In genomic region chr20:53678990-53679596, GRCh38 we compare ENCODE assay signal across 14 cellular contexts.
DNase-seq lines count a peak whose midpoint lies in the region; ATAC-seq, FAIRE-seq and TF ChIP-seq lines count a peak whose summit lies in the region.
"Had no signal": no experiment of that assay in that cellular context is flagged by ENCODE, and none has a peak within 500 bp of the region (broad histone marks: within the 10 kb centered on the region; RNA-seq: fewer than 3 reads in every experiment).

No MANE protein-coding gene starts in this region.

- H3K4me1 Mint-ChIP-seq in GM23338 = peaks cover 29% of the 10 kb centered on the region
- peaks cover 29% of the 10 kb centered on the region for H3K4me1 Mint-ChIP-seq in activated naive CD8-positive, alpha-beta T cell treated with anti-CD3 and anti-CD28 coated beads, Interleukin-2, amount 10 ng/mL, durations not matched to agents 7 days and 5 days
- peaks cover 36% of the 10 kb centered on the region for H3K4me1 Mint-ChIP-seq in CD14-positive monocyte

- TF ChIP-seq CTCF in GM23338 (conservative IDR thresholded peaks at IDR 0.05; ENCODE audit: low read depth in 2 of 2) (no peak), lower lobe of right lung (IDR thresholded peaks at IDR 0.05) (no peak), CD14-positive monocyte (IDR thresholded peaks at IDR 0.05) (no peak)

- H3K36me3 Mint-ChIP-seq in GM23338 (ENCODE audit: low read depth) (no peaks in the 10 kb centered on the region), CD14-positive monocyte (no peaks in the 10 kb centered on the region)
- no peaks in the 10 kb centered on the region for H3K36me3 Mint-ChIP-seq in activated naive CD8-positive, alpha-beta T cell treated with anti-CD3 and anti-CD28 coated beads, Interleukin-2, amount 10 ng/mL, durations not matched to agents 7 days and 5 days
- H3K36me3 Mint-ChIP-seq: activated CD8-positive, alpha-beta memory T cell treated with anti-CD3 and anti-CD28 coated beads, Interleukin-2, amount 10 ng/mL, durations not matched to agents 7 days and 5 days had no signal

- H4K20me1 ChIP-seq in GM23338 (replicated peaks; ENCODE audit: insufficient read depth) = no peaks in the 10 kb centered on the region

- no peaks in the 10 kb centered on the region for H3K27me3 ChIP-seq in GM23338 (ENCODE audit: insufficient read depth)
- no peaks in the 10 kb centered on the region for H3K27me3 ChIP-seq in lower lobe of right lung (ENCODE audit: low read depth)
- H3K27me3 ChIP-seq: breast epithelium, suprapubic skin had no signal

- peak overlapping the region; percentile 32 for H3K4me2 ChIP-seq in GM23338

- H3K9me2 ChIP-seq in GM23338 (ENCODE audit: insufficient read depth) = no peaks in the 10 kb centered on the region

- no peaks in the 10 kb centered on the region for H3F3A ChIP-seq in GM23338 (replicated peaks; ENCODE audit: low read depth)

- H3K27ac ChIP-seq in GM23338 (ENCODE audit: low read depth) = no peak overlapping the region
- H3K27ac ChIP-seq in lower lobe of right lung = peak overlapping the region; percentile 13
- H3K27ac ChIP-seq: suprapubic skin had no signal

- FAIRE-seq in A204.1 (lab: Jason Lieb, UNC) = peak; percentile 80
- FAIRE-seq: GM12892 had no signal

- no peak for DNase-seq in GM23338 (ENCODE audit: low spot score)
- no peak for DNase-seq in activated naive CD8-positive, alpha-beta T cell treated with anti-CD3 and anti-CD28 coated beads, Interleukin-2, amount 10 ng/mL, durations not matched to agents 7 days and 5 days
- no peak for DNase-seq in lower lobe of right lung
- no peak for DNase-seq in UCSD-AML1 (lab: John Stamatoyannopoulos, UW; ENCODE audit: unreplicated experiment)
- DNase-seq in NCI-H2029 (lab: John Stamatoyannopoulos, UW) = no peak
- DNase-seq in CD14-positive monocyte (ENCODE audit: low spot score) = no peak
- DNase-seq: activated CD8-positive, alpha-beta memory T cell treated with anti-CD3 and anti-CD28 coated beads, Interleukin-2, amount 10 ng/mL, durations not matched to agents 7 days and 5 days; mucosa of descending colon; NCI-H446 had no signal

- POLR2A ChIA-PET in activated naive CD8-positive, alpha-beta T cell treated with anti-CD3 and anti-CD28 coated beads, Interleukin-2, amount 10 ng/mL, durations not matched to agents 7 days and 5 days (lab: Charles Lee) = interaction anchor here (0.9 to 1.9 kb wide), 7 partner anchors 11 to 72 kb away, joined by 3 to 7 read pairs (median 4); no protein-coding TSS in a partner anchor

- H3K9me3 ChIP-seq in lower lobe of right lung = no peaks in the 10 kb centered on the region
- H3K9me3 ChIP-seq: breast epithelium, mucosa of descending colon, suprapubic skin had no signal

- peaks cover 25% of the 10 kb centered on the region for H3K4me1 ChIP-seq in GM23338 (ENCODE audit: insufficient read depth)
- peaks cover 32% of the 10 kb centered on the region for H3K4me1 ChIP-seq in lower lobe of right lung
- H3K4me1 ChIP-seq: breast epithelium, suprapubic skin had no signal

- H3K4me3 Mint-ChIP-seq in GM23338 = no peak overlapping the region
- peak overlapping the region; percentile 78 for H3K4me3 Mint-ChIP-seq in activated naive CD8-positive, alpha-beta T cell treated with anti-CD3 and anti-CD28 coated beads, Interleukin-2, amount 10 ng/mL, durations not matched to agents 7 days and 5 days
- no peak overlapping the region for H3K4me3 Mint-ChIP-seq in CD14-positive monocyte

- no peak overlapping the region for H3K4me3 ChIP-seq in GM23338
- no peak overlapping the region for H3K4me3 ChIP-seq in lower lobe of right lung
- H3K4me3 ChIP-seq: breast epithelium, mucosa of descending colon, suprapubic skin had no signal

- H3K9me3 Mint-ChIP-seq in GM23338 (no peaks in the 10 kb centered on the region), CD14-positive monocyte (peaks cover 0 to 2% (median 0%) of the 10 kb centered on the region in 7 donors)
- H3K9me3 Mint-ChIP-seq in activated naive CD8-positive, alpha-beta T cell treated with anti-CD3 and anti-CD28 coated beads, Interleukin-2, amount 10 ng/mL, durations not matched to agents 7 days and 5 days = no peaks in the 10 kb centered on the region

- H3K27ac Mint-ChIP-seq in GM23338 (no peak overlapping the region), CD14-positive monocyte (peak overlapping the region in 3 of 7 donors; percentile 90 to 96 (median 96))
- H3K27ac Mint-ChIP-seq in activated naive CD8-positive, alpha-beta T cell treated with anti-CD3 and anti-CD28 coated beads, Interleukin-2, amount 10 ng/mL, durations not matched to agents 7 days and 5 days = peak overlapping the region; percentile 93

- no peak overlapping the region for H2AFZ ChIP-seq in GM23338

- no peaks in the 10 kb centered on the region for H3K36me3 ChIP-seq in GM23338 (ENCODE audit: insufficient read depth)
- H3K36me3 ChIP-seq in lower lobe of right lung = no peaks in the 10 kb centered on the region
- H3K36me3 ChIP-seq: breast epithelium, suprapubic skin had no signal

- H3K27me3 Mint-ChIP-seq in GM23338 (ENCODE audit: insufficient read depth, low read depth, poor library complexity) = peaks cover 8% of the 10 kb centered on the region
- no peaks in the 10 kb centered on the region for H3K27me3 Mint-ChIP-seq in activated naive CD8-positive, alpha-beta T cell treated with anti-CD3 and anti-CD28 coated beads, Interleukin-2, amount 10 ng/mL, durations not matched to agents 7 days and 5 days
- peaks cover 0 to 2% (median 0%) of the 10 kb centered on the region in 3 donors for H3K27me3 Mint-ChIP-seq in CD14-positive monocyte (ENCODE audit: low read depth in 3 of 3)
- H3K27me3 Mint-ChIP-seq: activated CD8-positive, alpha-beta memory T cell treated with anti-CD3 and anti-CD28 coated beads, Interleukin-2, amount 10 ng/mL, durations not matched to agents 7 days and 5 days had no signal

- intact Hi-C loops in lower lobe of right lung (cut with DNase I) (no loop called here), CD14-positive monocyte (cut with micrococcal nuclease) (no loop called here)

- ATAC-seq in GM23338 = no peak
- ATAC-seq in activated naive CD8-positive, alpha-beta T cell treated with anti-CD3 and anti-CD28 coated beads, Interleukin-2, amount 10 ng/mL, durations not matched to agents 7 days and 5 days (ENCODE audit: low read depth) = no peak
- no peak for ATAC-seq in lower lobe of right lung
- no peak for ATAC-seq in HG03565 (IDR thresholded peaks at IDR 0.05; ENCODE audit: unreplicated experiment)
- ATAC-seq: activated CD8-positive, alpha-beta memory T cell treated with anti-CD3 and anti-CD28 coated beads, Interleukin-2, amount 10 ng/mL, durations not matched to agents 7 days and 5 days; mucosa of descending colon had no signal

- H3K79me2 ChIP-seq in GM23338 (replicated peaks; ENCODE audit: insufficient read depth) = no peaks in the 10 kb centered on the region

TF ChIP-seq in GM23338, 12 proteins besides CTCF, POLR2A, EP300 and RAD21 (continues in another document):
- TF ChIP-seq, protein P1, sequence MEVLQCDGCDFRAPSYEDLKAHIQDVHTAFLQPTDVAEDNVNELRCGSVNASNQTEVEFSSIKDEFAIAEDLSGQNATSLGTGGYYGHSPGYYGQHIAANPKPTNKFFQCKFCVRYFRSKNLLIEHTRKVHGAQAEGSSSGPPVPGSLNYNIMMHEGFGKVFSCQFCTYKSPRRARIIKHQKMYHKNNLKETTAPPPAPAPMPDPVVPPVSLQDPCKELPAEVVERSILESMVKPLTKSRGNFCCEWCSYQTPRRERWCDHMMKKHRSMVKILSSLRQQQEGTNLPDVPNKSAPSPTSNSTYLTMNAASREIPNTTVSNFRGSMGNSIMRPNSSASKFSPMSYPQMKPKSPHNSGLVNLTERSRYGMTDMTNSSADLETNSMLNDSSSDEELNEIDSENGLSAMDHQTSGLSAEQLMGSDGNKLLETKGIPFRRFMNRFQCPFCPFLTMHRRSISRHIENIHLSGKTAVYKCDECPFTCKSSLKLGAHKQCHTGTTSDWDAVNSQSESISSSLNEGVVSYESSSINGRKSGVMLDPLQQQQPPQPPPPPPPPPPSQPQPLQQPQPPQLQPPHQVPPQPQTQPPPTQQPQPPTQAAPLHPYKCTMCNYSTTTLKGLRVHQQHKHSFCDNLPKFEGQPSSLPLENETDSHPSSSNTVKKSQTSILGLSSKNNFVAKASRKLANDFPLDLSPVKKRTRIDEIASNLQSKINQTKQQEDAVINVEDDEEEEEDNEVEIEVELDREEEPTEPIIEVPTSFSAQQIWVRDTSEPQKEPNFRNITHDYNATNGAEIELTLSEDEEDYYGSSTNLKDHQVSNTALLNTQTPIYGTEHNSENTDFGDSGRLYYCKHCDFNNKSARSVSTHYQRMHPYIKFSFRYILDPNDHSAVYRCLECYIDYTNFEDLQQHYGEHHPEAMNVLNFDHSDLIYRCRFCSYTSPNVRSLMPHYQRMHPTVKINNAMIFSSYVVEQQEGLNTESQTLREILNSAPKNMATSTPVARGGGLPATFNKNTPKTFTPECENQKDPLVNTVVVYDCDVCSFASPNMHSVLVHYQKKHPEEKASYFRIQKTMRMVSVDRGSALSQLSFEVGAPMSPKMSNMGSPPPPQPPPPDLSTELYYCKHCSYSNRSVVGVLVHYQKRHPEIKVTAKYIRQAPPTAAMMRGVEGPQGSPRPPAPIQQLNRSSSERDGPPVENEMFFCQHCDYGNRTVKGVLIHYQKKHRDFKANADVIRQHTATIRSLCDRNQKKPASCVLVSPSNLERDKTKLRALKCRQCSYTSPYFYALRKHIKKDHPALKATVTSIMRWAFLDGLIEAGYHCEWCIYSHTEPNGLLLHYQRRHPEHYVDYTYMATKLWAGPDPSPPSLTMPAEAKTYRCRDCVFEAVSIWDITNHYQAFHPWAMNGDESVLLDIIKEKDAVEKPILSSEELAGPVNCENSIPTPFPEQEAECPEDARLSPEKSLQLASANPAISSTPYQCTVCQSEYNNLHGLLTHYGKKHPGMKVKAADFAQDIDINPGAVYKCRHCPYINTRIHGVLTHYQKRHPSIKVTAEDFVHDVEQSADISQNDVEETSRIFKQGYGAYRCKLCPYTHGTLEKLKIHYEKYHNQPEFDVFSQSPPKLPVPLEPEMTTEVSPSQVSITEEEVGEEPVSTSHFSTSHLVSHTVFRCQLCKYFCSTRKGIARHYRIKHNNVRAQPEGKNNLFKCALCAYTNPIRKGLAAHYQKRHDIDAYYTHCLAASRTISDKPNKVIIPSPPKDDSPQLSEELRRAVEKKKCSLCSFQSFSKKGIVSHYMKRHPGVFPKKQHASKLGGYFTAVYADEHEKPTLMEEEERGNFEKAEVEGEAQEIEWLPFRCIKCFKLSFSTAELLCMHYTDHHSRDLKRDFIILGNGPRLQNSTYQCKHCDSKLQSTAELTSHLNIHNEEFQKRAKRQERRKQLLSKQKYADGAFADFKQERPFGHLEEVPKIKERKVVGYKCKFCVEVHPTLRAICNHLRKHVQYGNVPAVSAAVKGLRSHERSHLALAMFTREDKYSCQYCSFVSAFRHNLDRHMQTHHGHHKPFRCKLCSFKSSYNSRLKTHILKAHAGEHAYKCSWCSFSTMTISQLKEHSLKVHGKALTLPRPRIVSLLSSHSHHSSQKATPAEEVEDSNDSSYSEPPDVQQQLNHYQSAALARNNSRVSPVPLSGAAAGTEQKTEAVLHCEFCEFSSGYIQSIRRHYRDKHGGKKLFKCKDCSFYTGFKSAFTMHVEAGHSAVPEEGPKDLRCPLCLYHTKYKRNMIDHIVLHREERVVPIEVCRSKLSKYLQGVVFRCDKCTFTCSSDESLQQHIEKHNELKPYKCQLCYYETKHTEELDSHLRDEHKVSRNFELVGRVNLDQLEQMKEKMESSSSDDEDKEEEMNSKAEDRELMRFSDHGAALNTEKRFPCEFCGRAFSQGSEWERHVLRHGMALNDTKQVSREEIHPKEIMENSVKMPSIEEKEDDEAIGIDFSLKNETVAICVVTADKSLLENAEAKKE (CRISPR knock-in tag; IDR thresholded peaks at IDR 0.05) = no peak
